7 cellular contexts compared by ENCODE assay signal in the genomic region with DNA sequence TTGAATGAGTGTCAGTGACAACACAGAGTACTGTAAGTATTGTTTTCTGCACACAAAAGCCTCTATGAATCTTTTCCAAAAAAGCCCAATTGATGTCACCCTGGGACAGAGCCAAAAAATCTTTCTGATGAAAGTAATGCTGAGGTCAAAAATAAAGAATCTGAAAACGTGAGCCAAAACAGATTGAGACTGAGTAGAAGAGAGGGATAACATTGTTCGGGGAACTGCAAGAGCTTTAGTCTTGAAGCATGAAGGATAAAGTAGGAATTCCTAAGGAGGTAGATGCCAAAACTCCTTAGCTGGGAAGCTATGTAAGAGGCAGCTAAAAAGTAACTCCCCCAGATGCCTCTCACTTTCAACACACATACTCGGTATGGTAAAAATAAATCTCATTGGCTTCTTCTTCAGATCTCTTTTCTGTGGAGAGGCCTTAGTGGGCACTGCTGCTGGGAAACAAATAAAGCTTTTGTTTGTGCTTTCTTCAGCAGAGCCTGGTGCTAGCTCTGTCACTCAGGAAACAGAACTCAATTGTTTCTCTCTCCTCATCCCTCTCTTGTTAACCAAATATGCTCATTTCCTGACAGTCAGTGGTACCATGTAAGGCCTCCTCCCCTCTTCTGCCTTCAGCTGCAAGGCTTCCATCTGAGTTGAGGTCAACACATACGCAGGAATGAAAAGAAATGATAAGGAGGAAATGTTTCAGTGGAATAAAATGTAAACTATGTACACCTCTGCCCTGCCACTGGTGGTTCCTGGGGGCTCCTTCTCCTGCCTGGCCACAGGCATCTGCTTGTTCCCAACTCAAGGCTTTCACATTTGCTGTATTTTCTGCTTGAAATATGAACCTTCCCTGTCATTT. TPM values are rescaled to one million over a fixed set of nuclear protein-coding genes. Genes with fewer than 3 reads are reported as not detected.
DNase-seq lines count a peak whose midpoint lies in the region; ATAC-seq and TF ChIP-seq lines count a peak whose summit lies in the region.

No MANE protein-coding gene starts in this region.

- H3K79me2 ChIP-seq in PC-3 (ENCODE audit: low read length): no peaks in the 10 kb centered on the region

- no peaks in the 10 kb centered on the region for H3K9me2 ChIP-seq in PC-3 (replicated peaks; ENCODE audit: low read length)

- ATAC-seq in GM21786 (IDR thresholded peaks at IDR 0.05; ENCODE audit: unreplicated experiment) (peak; percentile 77), PC-3 (peak; percentile 55)

- 0 out of 2 replicates have a peak, but pooled peaks cover 10% of the 10 kb centered on the region for H3K4me1 ChIP-seq in PC-3 (ENCODE audit: insufficient read depth, low read length)
- H3K4me1 ChIP-seq in muscle layer of colon (ENCODE audit: insufficient read depth, low read length): peaks cover 27% of the 10 kb centered on the region

- no peaks in the 10 kb centered on the region for H3F3A ChIP-seq in PC-3 (ENCODE audit: low read length, unreplicated experiment)

- H3K9ac ChIP-seq in PC-3 (ENCODE audit: low read length) (no peak overlapping the region), muscle layer of colon (ENCODE audit: low read length) (no peak overlapping the region)

- no peak overlapping the region for H3K4me2 ChIP-seq in PC-3 (ENCODE audit: low read length)

- no peak overlapping the region for H2AFZ ChIP-seq in PC-3 (ENCODE audit: low read length)

- H3K4me3 ChIP-seq in PC-3 (ENCODE audit: low read length) (no peak overlapping the region), muscle layer of colon (ENCODE audit: low read depth in 1 of 2, low read length in 2 of 2) (peak overlapping the region in 1 of 2 donors; percentile 19)

- no peak for TF ChIP-seq CTCF in PC-3 (conservative IDR thresholded peaks at IDR 0.05; ENCODE audit: low read depth, low read length)
- no peak for TF ChIP-seq CTCF in endothelial cell (IDR thresholded peaks at IDR 0.05; ENCODE audit: unreplicated experiment)

- no peak overlapping the region for H3K4me3 Mint-ChIP-seq in endothelial cell (ENCODE audit: unreplicated experiment)

- H3K9me3 ChIP-seq in PC-3 (ENCODE audit: low read length): no peaks in the 10 kb centered on the region
- no peaks in the 10 kb centered on the region for H3K9me3 ChIP-seq in muscle layer of colon (ENCODE audit: low read length)

- intact Hi-C loops in PC-3 (cut with micrococcal nuclease): no loop called here

- POLR2A ChIA-PET in PC-3 (lab: Charles Lee; ENCODE audit: unreplicated experiment): no interaction called here

- peaks cover 4% of the 10 kb centered on the region for H3K36me3 Mint-ChIP-seq in endothelial cell (ENCODE audit: low read depth, unreplicated experiment)

- CTCF ChIA-PET in PC-3 (lab: Charles Lee): no interaction called here

- peak overlapping the region; percentile 89 for H3K27ac Mint-ChIP-seq in endothelial cell (ENCODE audit: unreplicated experiment)

- peaks cover 59% of the 10 kb centered on the region for H3K4me1 Mint-ChIP-seq in endothelial cell (ENCODE audit: unreplicated experiment)

- H3K36me3 ChIP-seq in PC-3 (ENCODE audit: low read depth, low read length): no peaks in the 10 kb centered on the region
- H3K36me3 ChIP-seq in muscle layer of colon (ENCODE audit: insufficient read depth, low read length): no peaks in the 10 kb centered on the region

- DNase-seq in PC-3: peak; percentile 51
- DNase-seq in endothelial cell (ENCODE audit: low spot score): no peak
- no peak for DNase-seq in DMS79 treated with DMSO at 0.1 percent for 48 hours (lab: John Stamatoyannopoulos, UW)
- DNase-seq in cortex of kidney (lab: John Stamatoyannopoulos, UW): no peak
- no peak for DNase-seq in cerebellum (ENCODE audit: low spot score)

- no TSS peak for BruUV-seq in PC-3 (replicated peaks; lab: Mats Ljungman, UMichigan)

- no peak overlapping the region for H3K27ac ChIP-seq in PC-3 (ENCODE audit: low read length)
- H3K27ac ChIP-seq in muscle layer of colon (ENCODE audit: low read depth, low read length): peak overlapping the region; percentile 36

- H3K27me3 ChIP-seq in PC-3 (ENCODE audit: low read length) (peaks cover 44% of the 10 kb centered on the region), muscle layer of colon (ENCODE audit: control insufficient read depth in 1 of 2, insufficient read depth in 2 of 2, low read length in 2 of 2) (no peaks in the 10 kb centered on the region)

- no peaks in the 10 kb centered on the region for H3K9me3 Mint-ChIP-seq in endothelial cell (ENCODE audit: unreplicated experiment)

- H3K27me3 Mint-ChIP-seq in endothelial cell (ENCODE audit: unreplicated experiment): peaks cover 2% of the 10 kb centered on the region

- H4K20me1 ChIP-seq in PC-3 (ENCODE audit: low read length): no peaks in the 10 kb centered on the region

RNA-seq across cellular contexts. Expression of a gene that starts 58.1 kb away (rescaled TPM):
- total RNA-seq in PC-3 (2014; rRNA removed) (not detected in 2 replicates), endothelial cell (ENCODE audit: unreplicated experiment) (30.9 TPM), cerebellum (49.4 TPM)

Comparison
In these comparisons a context has a peak if more than half of its experiments do, and no peak if none do; other contexts are left out.
1. RNA of a gene that starts 58.1 kb away (total RNA-seq): 49.4 TPM in cerebellum (single experiment) and 30.9 TPM in endothelial cell (single experiment); not detected in PC-3; every median in the first group is over 10 times any median in the second.